In genomic region chr19:18519962-18520847, GRCh38 we compare ENCODE assay signal across 8 cellular contexts. TPM values are rescaled to one million over a fixed set of nuclear protein-coding genes. Genes with fewer than 3 reads are reported as not detected.
DNase-seq lines count a peak whose midpoint lies in the region; ATAC-seq and TF ChIP-seq lines count a peak whose summit lies in the region.

No MANE protein-coding gene starts in this region.

- H3K9me3 ChIP-seq in CD8-positive, alpha-beta T cell (ENCODE audit: low read length), result no peaks in the 10 kb centered on the region
- H3K9me3 ChIP-seq in HCT116 (ENCODE audit: control insufficient read depth in 1 of 2, insufficient read depth in 1 of 2, low read depth in 1 of 2, low read length in 2 of 2) (no peaks in the 10 kb centered on the region), osteoblast (ENCODE audit: low read depth, low read length) (no peaks in the 10 kb centered on the region)

- H3K27me3 Mint-ChIP-seq in CD8-positive, alpha-beta T cell (ENCODE audit: low read depth), result no peaks in the 10 kb centered on the region

- peaks cover 18% of the 10 kb centered on the region for H3K36me3 Mint-ChIP-seq in CD8-positive, alpha-beta T cell

- 0 out of 2 replicates have a peak, but pooled peaks cover 2% of the 10 kb centered on the region for H4K20me1 ChIP-seq in HCT116 (ENCODE audit: insufficient read depth)
- H4K20me1 ChIP-seq in osteoblast (ENCODE audit: insufficient read depth, low read length), result peaks cover 43% of the 10 kb centered on the region

- POLR2A ChIA-PET in CD8-positive, alpha-beta T cell (lab: Charles Lee), result interaction anchor here (0.9 to 5.1 kb wide), 7 partner anchors 11 to 400 kb away, joined by 3 to 38 read pairs (median 6); partner anchors contain the start of genes COPE, DDX49, REX1BD and UBA52
- POLR2A ChIA-PET in HCT116 (lab: Charles Lee), result interaction anchor here (0.6 to 3.5 kb wide), 6 partner anchors 9 to 52 kb away, joined by 3 to 15 read pairs (median 4); partner anchors contain the start of genes KXD1 and UBA52

- no peaks in the 10 kb centered on the region for H3K27me3 ChIP-seq in CD8-positive, alpha-beta T cell (ENCODE audit: insufficient read depth, low read length)
- H3K27me3 ChIP-seq in HCT116 (ENCODE audit: insufficient read depth, low read length) (no peaks in the 10 kb centered on the region), osteoblast (ENCODE audit: insufficient read depth, low read length) (no peaks in the 10 kb centered on the region)

- peaks cover 65% of the 10 kb centered on the region for H3K79me2 ChIP-seq in HCT116 (ENCODE audit: insufficient read depth, low read length)
- peaks cover 66% of the 10 kb centered on the region for H3K79me2 ChIP-seq in osteoblast (ENCODE audit: insufficient read depth, low read length)

- intact Hi-C loops in CD8-positive, alpha-beta T cell (cut with DNase I, micrococcal nuclease), result loop anchor here (1.0 to 10.0 kb wide), 9 partner anchors 23 to 1213 kb away; partner anchors contain the start of genes DDA1 (in 1 of the 2), MRPL34 (in 1 of the 2), PIK3R2 (in 1 of the 2) and SLC25A42 (in 1 of the 2)
- intact Hi-C loops in HCT116 (cut with micrococcal nuclease), result loop anchor here (1.0 to 2.0 kb wide), 2 partner anchors 51 to 70 kb away; partner anchors contain the start of gene UBA52

- no TSS peak for BruUV-seq in HCT116 (replicated peaks; lab: Mats Ljungman, UMichigan)

- H3K4me1 ChIP-seq in CD8-positive, alpha-beta T cell (ENCODE audit: insufficient read depth, low read length), result peaks cover 27% of the 10 kb centered on the region
- peaks cover 16 to 35% of the 10 kb centered on the region in 2 experiments for H3K4me1 ChIP-seq in HCT116 (ENCODE audit: control insufficient read depth in 1 of 2, insufficient read depth in 2 of 2, low read length in 2 of 2)
- H3K4me1 ChIP-seq in osteoblast (ENCODE audit: insufficient read depth, low read length), result peaks cover 24% of the 10 kb centered on the region

- peak overlapping the region; percentile 95 for H3K4me3 Mint-ChIP-seq in CD8-positive, alpha-beta T cell

- peak overlapping the region; percentile 80 for H3K4me2 ChIP-seq in HCT116 (ENCODE audit: low read length)
- H3K4me2 ChIP-seq in osteoblast (ENCODE audit: insufficient read depth, low read length), result peak overlapping the region; percentile 99

- peak; percentile 71 for TF ChIP-seq CTCF in CD8-positive, alpha-beta T cell (IDR thresholded peaks at IDR 0.05)
- TF ChIP-seq CTCF in HCT116 (IDR thresholded peaks at IDR 0.05 in 2 of 3, conservative IDR thresholded peaks at IDR 0.05 in 1 of 3; ENCODE audit: borderline replicate concordance in 1 of 3, insufficient read depth in 1 of 3, low read depth in 2 of 3, low read length in 2 of 3), result peak; percentile 60 to 91 (median 78); a peak in 5 of 6 replicates
- peak; percentile 72 for TF ChIP-seq CTCF in foreskin fibroblast (IDR thresholded peaks at IDR 0.05; ENCODE audit: low read depth, low read length)
- peak; percentile 59 for TF ChIP-seq CTCF in osteoblast (IDR thresholded peaks at IDR 0.05; ENCODE audit: extremely low read depth, low read depth, low read length)

- peak overlapping the region; percentile 93 for H3K27ac Mint-ChIP-seq in CD8-positive, alpha-beta T cell

- no peaks in the 10 kb centered on the region for H3K36me3 ChIP-seq in CD8-positive, alpha-beta T cell (ENCODE audit: insufficient read depth, low read length)
- H3K36me3 ChIP-seq in HCT116 (ENCODE audit: control insufficient read depth in 1 of 2, insufficient read depth in 2 of 2, low read length in 2 of 2) (no peaks in the 10 kb centered on the region; a peak in 1 of 4 replicates), osteoblast (ENCODE audit: insufficient read depth, low read length) (no peaks in the 10 kb centered on the region)

- H3K9me2 ChIP-seq in HCT116 (ENCODE audit: insufficient read depth), result no peaks in the 10 kb centered on the region

- RAD21 ChIA-PET in HCT116 (lab: Charles Lee; ENCODE audit: low non-redundant PET in 1 of 2, low total read pairs in 2 of 2, uncharacterized antibody in 2 of 2, unreplicated experiment in 2 of 2), result interaction anchor here in 1 of 2 experiments (0.7 kb wide), 1 partner anchor 15 kb away, joined by 3 read pairs; no protein-coding TSS in a partner anchor

- CTCF ChIA-PET in CD8-positive, alpha-beta T cell (lab: Charles Lee), result interaction anchor here (0.6 to 4.8 kb wide), 35 partner anchors 7 to 347 kb away, joined by 3 to 56 read pairs (median 5); partner anchors contain the start of genes KXD1, REX1BD and UBA52
- CTCF ChIA-PET in HCT116 (lab: Charles Lee), result interaction anchor here (0.6 to 2.6 kb wide), 10 partner anchors 9 to 69 kb away, joined by 3 to 12 read pairs (median 4); partner anchors contain the start of gene UBA52

- no peak overlapping the region for H2AFZ ChIP-seq in HCT116 (ENCODE audit: low read depth, low read length, poor library complexity, severe bottlenecking)
- H2AFZ ChIP-seq in osteoblast (ENCODE audit: low read length), result peak overlapping the region; percentile 74

- peak overlapping the region; percentile 91 for H3K4me3 ChIP-seq in CD8-positive, alpha-beta T cell (ENCODE audit: low read depth, low read length)
- H3K4me3 ChIP-seq in HCT116 (replicated peaks in 1 of 2; ENCODE audit: low read depth in 1 of 2, low read length in 2 of 2), result peak overlapping the region; percentile 92 to 94
- peak overlapping the region; percentile 97 to 100 for H3K4me3 ChIP-seq in foreskin fibroblast (ENCODE audit: low read depth in 1 of 2, low read length in 2 of 2)
- H3K4me3 ChIP-seq in osteoblast (ENCODE audit: insufficient read depth, low read length), result peak overlapping the region; percentile 95

- DNase-seq in CD8-positive, alpha-beta T cell, result peak in 6 of 7 experiments; percentile 46 to 74 (median 60)
- DNase-seq in HCT116 (ENCODE audit: low read depth, low spot score), result peak; percentile 62
- peak; percentile 82 for DNase-seq in OCI-M1 (lab: John Stamatoyannopoulos, UW)
- DNase-seq in activated T-helper 9 cell treated with anti-CD3 and anti-CD28 coated beads, Interleukin-2, amount 50 U/mL, for 16 hours (ENCODE audit: low read depth), result peak; percentile 47
- DNase-seq in foreskin fibroblast, result peak; percentile 70 to 87
- peak; percentile 94 for DNase-seq in osteoblast (ENCODE audit: insufficient read length, low spot score, missing footprints)

- peak overlapping the region; percentile 98 for H3K9ac ChIP-seq in HCT116 (ENCODE audit: low read length)

- ATAC-seq in CD8-positive, alpha-beta T cell, result no peak
- ATAC-seq in HCT116 (peak; percentile 34), GM19328 (IDR thresholded peaks at IDR 0.05; ENCODE audit: unreplicated experiment) (no peak), HG03108 (IDR thresholded peaks at IDR 0.05; ENCODE audit: unreplicated experiment) (no peak)

- no peaks in the 10 kb centered on the region for H3K9me3 Mint-ChIP-seq in CD8-positive, alpha-beta T cell

- H3K4me1 Mint-ChIP-seq in CD8-positive, alpha-beta T cell (ENCODE audit: low read depth), result peaks cover 40% of the 10 kb centered on the region

- peak overlapping the region; percentile 90 for H3K27ac ChIP-seq in CD8-positive, alpha-beta T cell (ENCODE audit: low read depth, low read length)
- H3K27ac ChIP-seq in HCT116 (ENCODE audit: low read depth, low read length) (peak overlapping the region; percentile 95), osteoblast (ENCODE audit: low read depth, low read length) (peak overlapping the region; percentile 98)

- TF ChIP-seq POLR2A in HCT116 (IDR thresholded peaks at IDR 0.05; ENCODE audit: borderline replicate concordance, extremely low read depth, insufficient read depth, insufficient read length), result no peak

- peak; percentile 63 for TF ChIP-seq RAD21 in HCT116 (IDR thresholded peaks at IDR 0.05; ENCODE audit: low read depth)

TF ChIP-seq in HCT116, 20 proteins besides CTCF, POLR2A, EP300 and RAD21 (continues in another document):
- TF ChIP-seq, protein P1, sequence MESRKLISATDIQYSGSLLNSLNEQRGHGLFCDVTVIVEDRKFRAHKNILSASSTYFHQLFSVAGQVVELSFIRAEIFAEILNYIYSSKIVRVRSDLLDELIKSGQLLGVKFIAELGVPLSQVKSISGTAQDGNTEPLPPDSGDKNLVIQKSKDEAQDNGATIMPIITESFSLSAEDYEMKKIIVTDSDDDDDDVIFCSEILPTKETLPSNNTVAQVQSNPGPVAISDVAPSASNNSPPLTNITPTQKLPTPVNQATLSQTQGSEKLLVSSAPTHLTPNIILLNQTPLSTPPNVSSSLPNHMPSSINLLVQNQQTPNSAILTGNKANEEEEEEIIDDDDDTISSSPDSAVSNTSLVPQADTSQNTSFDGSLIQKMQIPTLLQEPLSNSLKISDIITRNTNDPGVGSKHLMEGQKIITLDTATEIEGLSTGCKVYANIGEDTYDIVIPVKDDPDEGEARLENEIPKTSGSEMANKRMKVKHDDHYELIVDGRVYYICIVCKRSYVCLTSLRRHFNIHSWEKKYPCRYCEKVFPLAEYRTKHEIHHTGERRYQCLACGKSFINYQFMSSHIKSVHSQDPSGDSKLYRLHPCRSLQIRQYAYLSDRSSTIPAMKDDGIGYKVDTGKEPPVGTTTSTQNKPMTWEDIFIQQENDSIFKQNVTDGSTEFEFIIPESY (IDR thresholded peaks at IDR 0.05; ENCODE audit: extremely low read depth, insufficient replicate concordance, low read length), result no peak
- TF ChIP-seq JUND (IDR thresholded peaks at IDR 0.05) (no peak), ZFX (IDR thresholded peaks at IDR 0.05) (no peak), EZH2 (IDR thresholded peaks at IDR 0.05) (no peak), SIN3A (IDR thresholded peaks at IDR 0.05; ENCODE audit: low read depth) (no peak; the same call in 1 of the 2 replicates), MAX (IDR thresholded peaks at IDR 0.05) (peak; percentile 41; the same call in 1 of the 2 replicates), ZNF274 (IDR thresholded peaks at IDR 0.05; ENCODE audit: low read depth, low read length) (no peak), POLR2AphosphoS5 (IDR thresholded peaks at IDR 0.05; ENCODE audit: low read depth, low read length) (peak; percentile 65), TCF7L2 (IDR thresholded peaks at IDR 0.05; ENCODE audit: borderline replicate concordance, extremely low read depth, insufficient read depth, insufficient read length) (no peak)

RNA-seq across cellular contexts. Expression of gene ELL, which starts 1.7 kb away (rescaled TPM):
- 10 to 100 TPM; 73.4 to 75.2 TPM for total RNA-seq in CD8-positive, alpha-beta T cell
- total RNA-seq in HCT116 (2021; ENCODE audit: unreplicated experiment) (22.9 TPM), osteoblast (17.1 and 18.5 TPM in 2 replicates)
- polyA plus RNA-seq in HCT116 (2012), result 14.9 and 19.8 TPM in 2 replicates

RNA-seq across cellular contexts. Expression of gene FKBP8, which starts 23.2 kb away (rescaled TPM):
- total RNA-seq in CD8-positive, alpha-beta T cell, result 100 to 1,000 TPM; 155 to 158 TPM
- total RNA-seq in HCT116 (2021; ENCODE audit: unreplicated experiment), result 261 TPM
- polyA plus RNA-seq in HCT116 (2012), result 319 and 380 TPM in 2 replicates
- total RNA-seq in osteoblast, result 253 and 288 TPM in 2 replicates

RNA-seq across cellular contexts. Expression of gene KXD1, which starts 37.5 kb away (rescaled TPM):
- total RNA-seq in CD8-positive, alpha-beta T cell, result 10 to 100 TPM; 64.1 to 76.1 TPM
- 139 TPM for total RNA-seq in HCT116 (2021; ENCODE audit: unreplicated experiment)
- polyA plus RNA-seq in HCT116 (2012), result 212 and 220 TPM in 2 replicates
- 92.8 and 104 TPM in 2 replicates for total RNA-seq in osteoblast

RNA-seq across cellular contexts. Expression of gene UBA52, which starts 51.5 kb away (rescaled TPM):
- total RNA-seq in CD8-positive, alpha-beta T cell, result 1,000 to 10,000 TPM; 2,140 to 2,193 TPM
- total RNA-seq in HCT116 (2021; ENCODE audit: unreplicated experiment) (1,743 TPM), osteoblast (554 and 556 TPM in 2 replicates)
- polyA plus RNA-seq in HCT116 (2012), result 3,327 and 3,735 TPM in 2 replicates
